ENCODE assay signal across 8 cellular contexts in genomic region chr4:53702334-53703266, GRCh38.
DNase-seq lines count a peak whose midpoint lies in the region; ATAC-seq and TF ChIP-seq lines count a peak whose summit lies in the region.

No MANE protein-coding gene starts in this region.

- no peaks in the 10 kb centered on the region for H3K9me3 Mint-ChIP-seq in T-helper 2 cell treated with Interferon-gamma antibody and Interleukin-4, amounts not matched to agents 5 μg/mL and 100 μg/mL, for 36 hours
- H3K9me3 Mint-ChIP-seq in naive thymus-derived CD8-positive, alpha-beta T cell = peaks cover 0 to 2% (median 0%) of the 10 kb centered on the region in 9 donors

- no peaks in the 10 kb centered on the region for H3K36me3 Mint-ChIP-seq in T-helper 2 cell treated with Interferon-gamma antibody and Interleukin-4, amounts not matched to agents 5 μg/mL and 100 μg/mL, for 36 hours (ENCODE audit: low read depth)
- H3K36me3 Mint-ChIP-seq in naive thymus-derived CD8-positive, alpha-beta T cell = no peaks in the 10 kb centered on the region

- CTCF ChIA-PET in AG04449 (lab: Yijun Ruan, JAX) = interaction anchor here (1.1 to 2.3 kb wide), 14 partner anchors 9 to 687 kb away, joined by 3 to 10 read pairs (median 4); no protein-coding TSS in a partner anchor

- H3K27ac Mint-ChIP-seq in T-helper 2 cell treated with Interferon-gamma antibody and Interleukin-4, amounts not matched to agents 5 μg/mL and 100 μg/mL, for 36 hours = no peak overlapping the region
- peak overlapping the region in 7 of 10 donors; percentile 20 to 86 (median 49) for H3K27ac Mint-ChIP-seq in naive thymus-derived CD8-positive, alpha-beta T cell

- peak; percentile 81 for ATAC-seq in GM18498 (IDR thresholded peaks at IDR 0.05; ENCODE audit: unreplicated experiment)
- peak; percentile 77 for ATAC-seq in HG02678 (IDR thresholded peaks at IDR 0.05; ENCODE audit: unreplicated experiment)
- peak; percentile 17 to 50 for ATAC-seq in naive thymus-derived CD8-positive, alpha-beta T cell

- H3K4me3 ChIP-seq in AG04449 (ENCODE audit: low read depth, low read length) = peak overlapping the region; percentile 3; the same call in 1 of the 2 replicates
- H3K4me3 ChIP-seq in fibroblast of mammary gland (ENCODE audit: control insufficient read depth, low read depth, low read length) = no peak overlapping the region

- TF ChIP-seq CTCF in AG04449 (IDR thresholded peaks at IDR 0.05; ENCODE audit: insufficient read depth, low read length, missing control alignments) (no peak), fibroblast of mammary gland (conservative IDR thresholded peaks at IDR 0.05; ENCODE audit: control insufficient read depth, insufficient read depth, low read depth, low read length) (no peak)

- TF ChIP-seq POLR2A in erythroblast (IDR thresholded peaks at IDR 0.05; ENCODE audit: low read length) = no peak

- DNase-seq in AG04449 (ENCODE audit: low read depth, low spot score) = no peak
- peak; percentile 80 for DNase-seq in NCI-H1105 treated with DMSO at 0.1 percent for 48 hours (lab: John Stamatoyannopoulos, UW)
- DNase-seq in T-helper 2 cell treated with Interferon-gamma antibody and Interleukin-4, amounts not matched to agents 5 μg/mL and 100 μg/mL, for 36 hours (ENCODE audit: low spot score) = no peak
- peak; percentile 84 for DNase-seq in fibroblast of mammary gland (ENCODE audit: low read depth)
- no peak for DNase-seq in naive thymus-derived CD8-positive, alpha-beta T cell
- DNase-seq in erythroblast (lab: John Stamatoyannopoulos, UW) = no peak

- peaks cover 2% of the 10 kb centered on the region for H3K27me3 Mint-ChIP-seq in T-helper 2 cell treated with Interferon-gamma antibody and Interleukin-4, amounts not matched to agents 5 μg/mL and 100 μg/mL, for 36 hours (ENCODE audit: low read depth)
- peaks cover 3 to 31% (median 10%) of the 10 kb centered on the region in 5 donors for H3K27me3 Mint-ChIP-seq in naive thymus-derived CD8-positive, alpha-beta T cell

- POLR2A ChIA-PET in AG04449 (lab: Yijun Ruan, JAX) = interaction anchor here (1.1 to 1.5 kb wide), 5 partner anchors 11 to 530 kb away, joined by 4 to 6 read pairs (median 6); no protein-coding TSS in a partner anchor
- POLR2A ChIA-PET in naive thymus-derived CD8-positive, alpha-beta T cell (lab: Charles Lee) = no interaction called here

- H3K4me1 Mint-ChIP-seq in T-helper 2 cell treated with Interferon-gamma antibody and Interleukin-4, amounts not matched to agents 5 μg/mL and 100 μg/mL, for 36 hours (ENCODE audit: low read depth) = peaks cover 3% of the 10 kb centered on the region
- peaks cover 6 to 24% (median 13%) of the 10 kb centered on the region in 4 donors for H3K4me1 Mint-ChIP-seq in naive thymus-derived CD8-positive, alpha-beta T cell

- H3K4me3 Mint-ChIP-seq in T-helper 2 cell treated with Interferon-gamma antibody and Interleukin-4, amounts not matched to agents 5 μg/mL and 100 μg/mL, for 36 hours = peak overlapping the region; percentile 43
- H3K4me3 Mint-ChIP-seq in naive thymus-derived CD8-positive, alpha-beta T cell = peak overlapping the region; percentile 18 to 80 (median 60)

Comparison
In these comparisons a context has a peak if more than half of its experiments do, and no peak if none do; other contexts are left out.
1. DNase-seq: peak in NCI-H1105 treated with DMSO at 0.1 percent for 48 hours (single experiment) and fibroblast of mammary gland (single experiment); none in AG04449 (single experiment), T-helper 2 cell treated with Interferon-gamma antibody and Interleukin-4, amounts not matched to agents 5 μg/mL and 100 μg/mL, for 36 hours (single experiment), naive thymus-derived CD8-positive, alpha-beta T cell (0 of 10) and erythroblast (0 of 2).
2. Peak in every context shown above with its lines, with median percentiles within 50 percentile points of each other: ATAC-seq.